33 cellular contexts compared by ENCODE assay signal in the genomic region with DNA sequence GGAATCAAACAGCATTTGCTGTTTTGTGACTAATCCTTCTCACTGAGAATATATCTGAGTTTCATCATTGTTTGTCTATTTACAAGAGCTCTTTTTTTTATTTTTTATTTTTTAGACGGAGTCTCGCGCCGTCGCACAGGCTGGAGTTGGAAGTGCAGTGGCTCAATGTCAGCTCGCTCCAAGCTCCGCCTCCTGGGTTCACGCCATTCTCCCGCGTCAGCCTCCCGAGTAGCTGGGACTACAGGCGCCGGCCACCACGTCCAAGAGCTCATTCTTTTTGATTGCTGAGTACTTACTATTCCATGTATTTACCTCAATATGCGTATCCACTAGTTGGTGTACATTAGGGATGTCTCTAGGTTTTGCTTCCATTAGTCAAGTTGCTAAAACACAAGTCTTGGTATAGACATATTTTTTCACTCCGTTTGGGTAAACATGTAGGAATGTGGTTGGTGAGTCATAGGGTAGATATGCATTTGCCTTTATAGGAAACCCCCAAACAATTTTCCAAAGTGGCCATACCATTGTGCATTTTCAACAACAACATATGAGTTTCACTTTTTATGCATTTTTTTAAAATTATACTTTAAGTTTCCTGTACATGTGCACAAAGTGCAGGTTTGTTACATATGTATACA.
"Had no signal": no experiment of that assay in that cellular context is flagged by ENCODE, and none has a peak within 500 bp of the region (broad histone marks: within the 10 kb centered on the region; RNA-seq: fewer than 3 reads in every experiment).

No MANE protein-coding gene starts in this region.

- H3K27me3 Mint-ChIP-seq: activated naive CD8-positive, alpha-beta T cell treated with anti-CD3 and anti-CD28 coated beads, Interleukin-2, amount 10 ng/mL, durations not matched to agents 7 days and 5 days; central memory CD8-positive, alpha-beta T cell; dendritic cell treated with granulocyte-macrophage colony-stimulating factor and Interleukin-4, amounts not matched to agents 40 ng/mL and 50 ng/mL, for 4 days; progenitor cell of endocrine pancreas; stimulated activated memory B cell treated with anti-CD40 and anti-IgM and Interleukin-4, amounts not matched to agents 10 μg/mL and 1 μg/mL and 100 μg/mL, for 72 hours had no signal

- H3K36me3 ChIP-seq: esophagus squamous epithelium, sigmoid colon, stomach, tibial artery, upper lobe of right lung had no signal

- FAIRE-seq: endometrium, frontal cortex, islet of Langerhans, small intestine had no signal

- H3K27ac ChIP-seq: epithelial cell of prostate, esophagus squamous epithelium, sigmoid colon, stomach, tibial artery, upper lobe of right lung, VCaP had no signal

- H3K9me3 ChIP-seq: sigmoid colon had no signal

- DNase-seq: activated CD4-positive, alpha-beta T cell treated with anti-CD3 and anti-CD28 coated beads for 48 hours; activated CD4-positive, alpha-beta T cell treated with anti-CD3 and anti-CD28 coated beads, Interleukin-2, amount 50 U/mL, for 48 hours; activated CD8-positive, alpha-beta memory T cell treated with anti-CD3 and anti-CD28 coated beads, Interleukin-2, amount 50 U/mL, for 4 hours; activated effector memory CD4-positive, alpha-beta T cell treated with anti-CD3 and anti-CD28 coated beads, Interleukin-2, amount 50 U/mL, for 16 hours; activated naive CD4-positive, alpha-beta T cell treated with anti-CD3 and anti-CD28 coated beads for 36 hours; activated naive CD8-positive, alpha-beta T cell treated with anti-CD3 and anti-CD28 coated beads, Interleukin-2, amount 10 ng/mL, durations not matched to agents 7 days and 5 days; activated T-cell treated with anti-CD3 and anti-CD28 coated beads, Interleukin-2, amount 50 U/mL, for 1 hour; amniotic stem cell; effector CD8-positive, alpha-beta T cell; esophagus squamous epithelium; glutamatergic neuron; left cardiac atrium; left ventricle myocardium superior; sigmoid colon; small intestine; stimulated activated CD4-positive, alpha-beta T cell treated with anti-CD3 and anti-CD28 coated beads, Interleukin-1b, Interleukin-23, amount 100 ng/mL, for 48 hours; stimulated activated CD4-positive, alpha-beta T cell treated with anti-CD3 and anti-CD28 coated beads, Interleukin-4, amount 100 ng/mL, for 4 hours; stimulated activated CD8-positive, alpha-beta memory T cell treated with anti-CD3 and anti-CD28 coated beads, Interleukin-4, amount 100 ng/mL, for 48 hours; stomach; tibial artery; upper lobe of right lung had no signal

- H3K4me3 Mint-ChIP-seq: activated naive CD4-positive, alpha-beta T cell treated with anti-CD3 and anti-CD28 coated beads for 36 hours; activated naive CD8-positive, alpha-beta T cell treated with anti-CD3 and anti-CD28 coated beads, Interleukin-2, amount 10 ng/mL, durations not matched to agents 7 days and 5 days; activated T-helper 1 cell treated with anti-CD3 and anti-CD28 coated beads, Interleukin-12 subunit alpha, Interleukin-12 subunit beta, Interleukin-2, Interleukin-4 antibody, amounts not matched to agents 30 ng/mL and 10 ng/mL and 1 ng/mL, durations not matched to agents 14 hours and 24 hours and 36 hours; central memory CD8-positive, alpha-beta T cell; dendritic cell treated with granulocyte-macrophage colony-stimulating factor and Interleukin-4, amounts not matched to agents 40 ng/mL and 50 ng/mL, for 4 days; nephron; stimulated activated memory B cell treated with anti-CD40 and anti-IgM and Interleukin-4, amounts not matched to agents 10 μg/mL and 1 μg/mL and 100 μg/mL, for 72 hours had no signal

- H3K4me3 ChIP-seq: esophagus squamous epithelium, sigmoid colon, stomach, tibial artery, upper lobe of right lung had no signal

- H3K27me3 ChIP-seq: esophagus squamous epithelium, sigmoid colon, stomach, tibial artery, upper lobe of right lung had no signal

- H3K27ac Mint-ChIP-seq: activated naive CD4-positive, alpha-beta T cell treated with anti-CD3 and anti-CD28 coated beads for 36 hours; activated naive CD8-positive, alpha-beta T cell treated with anti-CD3 and anti-CD28 coated beads, Interleukin-2, amount 10 ng/mL, durations not matched to agents 7 days and 5 days; activated T-helper 1 cell treated with anti-CD3 and anti-CD28 coated beads, Interleukin-12 subunit alpha, Interleukin-12 subunit beta, Interleukin-2, Interleukin-4 antibody, amounts not matched to agents 30 ng/mL and 10 ng/mL and 1 ng/mL, durations not matched to agents 14 hours and 24 hours and 36 hours; dendritic cell treated with granulocyte-macrophage colony-stimulating factor and Interleukin-4, amounts not matched to agents 40 ng/mL and 50 ng/mL, for 4 days; nephron; progenitor cell of endocrine pancreas; stimulated activated memory B cell treated with anti-CD40 and anti-IgM and Interleukin-4, amounts not matched to agents 10 μg/mL and 1 μg/mL and 100 μg/mL, for 72 hours had no signal

- H3K4me1 Mint-ChIP-seq: activated naive CD8-positive, alpha-beta T cell treated with anti-CD3 and anti-CD28 coated beads, Interleukin-2, amount 10 ng/mL, durations not matched to agents 7 days and 5 days; central memory CD8-positive, alpha-beta T cell; nephron; stimulated activated memory B cell treated with anti-CD40 and anti-IgM and Interleukin-4, amounts not matched to agents 10 μg/mL and 1 μg/mL and 100 μg/mL, for 72 hours had no signal

- H3K36me3 Mint-ChIP-seq: activated naive CD8-positive, alpha-beta T cell treated with anti-CD3 and anti-CD28 coated beads, Interleukin-2, amount 10 ng/mL, durations not matched to agents 7 days and 5 days; stimulated activated memory B cell treated with anti-CD40 and anti-IgM and Interleukin-4, amounts not matched to agents 10 μg/mL and 1 μg/mL and 100 μg/mL, for 72 hours had no signal

- H3K4me1 ChIP-seq: esophagus squamous epithelium, sigmoid colon, stomach, tibial artery, upper lobe of right lung had no signal

- ATAC-seq: activated CD4-positive, CD25-positive, alpha-beta regulatory T cell treated with anti-CD3 and anti-CD28 coated beads, Interleukin-2, amount 50 U/mL, for 24 hours; left cardiac atrium; left ventricle myocardium superior; stimulated activated memory B cell treated with anti-CD40 and anti-IgM and Interleukin-4, amounts not matched to agents 10 μg/mL and 1 μg/mL and 100 μg/mL, for 72 hours; upper lobe of right lung had no signal
